Comparison of ENCODE assay signal across 12 cellular contexts in genomic region chr9:108786756-108787663, GRCh38.
A peak's percentile ranks its signal among the peaks of the same experiment; 100 is the strongest.
DNase-seq lines count a peak whose midpoint lies in the region; ATAC-seq, FAIRE-seq and TF ChIP-seq lines count a peak whose summit lies in the region.
"Had no signal": no experiment of that assay in that cellular context is flagged by ENCODE, and none has a peak within 500 bp of the region (broad histone marks: within the 10 kb centered on the region; RNA-seq: fewer than 3 reads in every experiment).

No MANE protein-coding gene starts in this region.

- intact Hi-C loops in spleen (cut with DNase I; ENCODE audit: low total_unique reads): no loop called here
- intact Hi-C loops in posterior cingulate gyrus (cut with DNase I): no loop called here

- ATAC-seq in HG03095 (IDR thresholded peaks at IDR 0.05; ENCODE audit: unreplicated experiment) (no peak), HG02938 (IDR thresholded peaks at IDR 0.05; ENCODE audit: unreplicated experiment) (no peak)
- ATAC-seq: activated T-helper 17 cell treated with anti-CD3 and anti-CD28 coated beads, Interleukin-2, amount 50 U/mL, for 72 hours; GM12878 had no signal

- in situ Hi-C loops in HAP-1 (cut with MboI; ENCODE audit: low sequenced_read_pairs): no loop called here

- DNase-seq in HAP-1 (ENCODE audit: low spot score in 2 of 2) (peak; percentile 41 to 74), RCC 7860 (ENCODE audit: low spot score) (peak; percentile 35), fibroblast of the conjunctiva (ENCODE audit: low read depth) (peak; percentile 17), spleen (no peak), posterior cingulate gyrus (no peak)
- DNase-seq: foreskin melanocyte, Karpas-422, SJCRH30 had no signal

- H3K9me3 ChIP-seq in HAP-1: no peaks in the 10 kb centered on the region
- peaks cover 0 to 24% (median 5%) of the 10 kb centered on the region in 8 donors for H3K9me3 ChIP-seq in spleen
- H3K9me3 ChIP-seq: SJCRH30 had no signal

- TF ChIP-seq POLR2A in spleen (IDR thresholded peaks at IDR 0.05): no peak

- WGBS in spleen, 5 donors: 55 to 81% (median 68%) methylated on average over 5 of the region's 5 CpGs

- H3K36me3 ChIP-seq in HAP-1 (replicated peaks): no peaks in the 10 kb centered on the region
- no peaks in the 10 kb centered on the region for H3K36me3 ChIP-seq in spleen
- H3K36me3 ChIP-seq: SJCRH30 had no signal

- H3K27ac ChIP-seq in spleen: peak overlapping the region in 6 of 8 donors; percentile 30 to 51 (median 42)
- H3K27ac ChIP-seq: SJCRH30 had no signal

- H3K4me1 ChIP-seq in HAP-1 (peaks cover 4% of the 10 kb centered on the region; the same call in 1 of the 2 replicates), spleen (peaks cover 0 to 41% (median 2%) of the 10 kb centered on the region in 6 donors)
- H3K4me1 ChIP-seq: SJCRH30 had no signal

- FAIRE-seq in RCC 7860 (lab: Jason Lieb, UNC): no peak

- TF ChIP-seq CTCF in spleen (IDR thresholded peaks at IDR 0.05 in 8 of 11, conservative IDR thresholded peaks at IDR 0.05 in 3 of 11): no peak

- H3K4me3 ChIP-seq in HAP-1 (no peak overlapping the region), spleen (no peak overlapping the region)
- H3K4me3 ChIP-seq: GM12878, SJCRH30 had no signal

- H3K27me3 ChIP-seq in HAP-1 (ENCODE audit: low read depth): no peaks in the 10 kb centered on the region
- peaks cover 0 to under 1% (median 0%) of the 10 kb centered on the region in 7 donors for H3K27me3 ChIP-seq in spleen (replicated peaks in 1 of 7)
- H3K27me3 ChIP-seq: SJCRH30 had no signal

Comparison
In these comparisons a context has a peak if more than half of its experiments do, and no peak if none do; other contexts are left out.
1. DNase-seq: peak in HAP-1 (2 of 2), RCC 7860 (single experiment) and fibroblast of the conjunctiva (single experiment); none in spleen (single experiment) and posterior cingulate gyrus (0 of 10).